Comparison of ENCODE assay signal across 13 cellular contexts in the genomic region with DNA sequence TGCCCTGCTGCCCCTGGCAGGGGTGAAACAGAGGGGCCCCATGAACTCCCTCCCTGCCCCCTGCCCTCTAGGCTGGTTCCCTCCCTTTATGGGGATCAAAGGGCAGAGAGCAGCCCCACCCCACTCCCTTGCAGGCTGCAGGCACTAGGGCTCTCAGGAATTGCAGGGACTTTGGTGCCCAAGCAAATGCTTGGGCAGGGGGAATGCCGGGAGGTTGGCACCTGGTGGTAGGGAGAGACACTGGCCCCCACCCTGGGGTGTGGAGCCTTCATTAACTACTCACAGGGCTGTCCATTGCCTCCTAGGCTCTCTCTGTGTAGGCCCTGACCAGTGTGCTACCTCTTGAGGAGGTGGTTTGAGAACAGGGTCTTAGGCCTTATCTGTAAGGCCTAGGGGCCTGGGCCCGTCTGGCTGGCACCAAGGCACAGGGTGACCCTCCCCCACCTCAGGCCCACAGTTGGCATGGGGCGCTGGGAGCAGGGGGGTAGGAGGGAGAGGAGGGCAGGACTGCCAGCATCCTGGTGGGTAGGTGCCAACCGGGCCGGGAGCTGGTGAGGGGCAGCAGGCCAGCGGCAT. TPM values are rescaled to one million over a fixed set of nuclear protein-coding genes. Genes with fewer than 3 reads are reported as not detected.
A peak's percentile ranks its signal among the peaks of the same experiment; 100 is the strongest.
DNase-seq lines count a peak whose midpoint lies in the region; ATAC-seq, FAIRE-seq and TF ChIP-seq lines count a peak whose summit lies in the region.
"Had no signal": no experiment of that assay in that cellular context is flagged by ENCODE, and none has a peak within 500 bp of the region (broad histone marks: within the 10 kb centered on the region; RNA-seq: fewer than 3 reads in every experiment).

No MANE protein-coding gene starts in this region.

- H4K20me1 ChIP-seq in K562 (replicated peaks; ENCODE audit: control insufficient read depth, insufficient read depth, low read length) (peaks cover 3% of the 10 kb centered on the region), PC-9 (ENCODE audit: insufficient read depth) (peaks cover 28% of the 10 kb centered on the region)

- no peak overlapping the region for H2AFZ ChIP-seq in K562 (ENCODE audit: low read depth, low read length)
- no peak overlapping the region for H2AFZ ChIP-seq in PC-9

- H3K4me2 ChIP-seq in K562 (ENCODE audit: insufficient read depth, low read length) (no peak overlapping the region), PC-9 (no peak overlapping the region)

- H3K36me3 ChIP-seq in K562 (ENCODE audit: control insufficient read depth, insufficient read depth, low read length) = peaks cover 66% of the 10 kb centered on the region; the same call in 2 of the 3 replicates
- H3K36me3 ChIP-seq in left lung = peaks cover 0 to 9% of the 10 kb centered on the region in 2 donors
- H3K36me3 ChIP-seq in suprapubic skin = no peaks in the 10 kb centered on the region
- no peaks in the 10 kb centered on the region for H3K36me3 ChIP-seq in PC-9 (ENCODE audit: low read depth)

- WGBS in K562 (ENCODE audit: insufficient coverage, low coverage, missing lambda C conversion rate) = 87% methylated on average over 5 of the region's 6 CpGs
- WGBS in suprapubic skin = 31% methylated on average over 6 of the region's 6 CpGs

- peaks cover 46% of the 10 kb centered on the region for H3K4me1 Mint-ChIP-seq in T-helper 2 cell treated with Interferon-gamma antibody and Interleukin-4, amounts not matched to agents 5 μg/mL and 100 μg/mL, for 36 hours (ENCODE audit: low read depth)

- POLR2A ChIA-PET in K562 (lab: Yijun Ruan, JAX) = interaction anchor here (0.6 to 1.7 kb wide), 9 partner anchors 10 to 749 kb away, joined by 3 to 12 read pairs (median 3); a partner anchor contains a TSS
- POLR2A ChIA-PET in PC-9 (lab: Charles Lee; ENCODE audit: unreplicated experiment) = no interaction called here

- no peaks in the 10 kb centered on the region for H3K9me1 ChIP-seq in K562 (ENCODE audit: control insufficient read depth, insufficient read depth, low read length)

- peaks cover 97% of the 10 kb centered on the region for H3K79me2 ChIP-seq in K562 (ENCODE audit: control insufficient read depth, insufficient read depth, low read length)
- H3K79me2 ChIP-seq in PC-9 (ENCODE audit: low read depth) = peaks cover 62% of the 10 kb centered on the region

- intact Hi-C loops in K562 (cut with micrococcal nuclease) (no loop called here), left lung (cut with DNase I) (no loop called here), PC-9 (cut with micrococcal nuclease; ENCODE audit: unreplicated experiment) (no loop called here)

- no peaks in the 10 kb centered on the region for H3K27me3 Mint-ChIP-seq in T-helper 2 cell treated with Interferon-gamma antibody and Interleukin-4, amounts not matched to agents 5 μg/mL and 100 μg/mL, for 36 hours (ENCODE audit: low read depth)
- H3K27me3 Mint-ChIP-seq: stimulated activated naive B cell treated with anti-CD40 and anti-IgM and Interleukin-4, amounts not matched to agents 10 μg/mL and 1 μg/mL and 100 μg/mL, for 72 hours had no signal

- H3F3A ChIP-seq in PC-9 (ENCODE audit: insufficient read depth, low read depth) = peaks cover 18% of the 10 kb centered on the region

- H3K4me3 Mint-ChIP-seq in T-helper 2 cell treated with Interferon-gamma antibody and Interleukin-4, amounts not matched to agents 5 μg/mL and 100 μg/mL, for 36 hours = peak overlapping the region; percentile 60

- CTCF ChIA-PET in K562 (lab: Yijun Ruan, JAX; ENCODE audit: low intra/inter-chr PET ratio) (interaction anchor here (0.6 kb wide), 1 partner anchor 70 kb away, joined by 4 read pairs; no protein-coding TSS in a partner anchor), PC-9 (lab: Charles Lee) (no interaction called here)

- H3K4me3 ChIP-seq in K562 (no peak overlapping the region), left lung (peak overlapping the region in 1 of 2 donors; percentile 96), suprapubic skin (peak overlapping the region; percentile 97), PC-9 (no peak overlapping the region)

- no peak for TF ChIP-seq RAD21 in K562 (CRISPR knock-in tag; conservative IDR thresholded peaks at IDR 0.05 in 1 of 2, IDR thresholded peaks at IDR 0.05 in 1 of 2)

- H3K9me3 Mint-ChIP-seq in T-helper 2 cell treated with Interferon-gamma antibody and Interleukin-4, amounts not matched to agents 5 μg/mL and 100 μg/mL, for 36 hours = no peaks in the 10 kb centered on the region
- H3K9me3 Mint-ChIP-seq: stimulated activated naive B cell treated with anti-CD40 and anti-IgM and Interleukin-4, amounts not matched to agents 10 μg/mL and 1 μg/mL and 100 μg/mL, for 72 hours had no signal

- H3K4me1 ChIP-seq in K562 (replicated peaks in 1 of 2; ENCODE audit: control insufficient read depth in 2 of 2, insufficient read depth in 2 of 2, low read length in 2 of 2) (peaks cover 78 to 84% of the 10 kb centered on the region in 2 experiments), left lung (peaks cover 43 to 83% of the 10 kb centered on the region in 2 donors), suprapubic skin (peaks cover 79% of the 10 kb centered on the region), PC-9 (replicated peaks; ENCODE audit: insufficient read depth) (peaks cover 10% of the 10 kb centered on the region)

- no peak for TF ChIP-seq EP300 in K562 (IDR thresholded peaks at IDR 0.05; ENCODE audit: low read length)
- TF ChIP-seq EP300 in suprapubic skin (IDR thresholded peaks at IDR 0.05) = no peak

- TF ChIP-seq CTCF in K562 (IDR thresholded peaks at IDR 0.05 in 2 of 3, conservative IDR thresholded peaks at IDR 0.05 in 1 of 3; ENCODE audit: insufficient read depth in 2 of 3, low read depth in 1 of 3, low read length in 3 of 3) (no peak), left lung (IDR thresholded peaks at IDR 0.05) (no peak), suprapubic skin (IDR thresholded peaks at IDR 0.05) (no peak), PC-9 (conservative IDR thresholded peaks at IDR 0.05) (no peak)

- no peaks in the 10 kb centered on the region for H3K9me3 ChIP-seq in K562 (replicated peaks; ENCODE audit: control insufficient read depth, insufficient read depth, low read depth, low read length)
- H3K9me3 ChIP-seq in left lung = no peaks in the 10 kb centered on the region
- no peaks in the 10 kb centered on the region for H3K9me3 ChIP-seq in suprapubic skin
- no peaks in the 10 kb centered on the region for H3K9me3 ChIP-seq in PC-9 (ENCODE audit: insufficient read depth, low read depth)

- H3K36me3 Mint-ChIP-seq in T-helper 2 cell treated with Interferon-gamma antibody and Interleukin-4, amounts not matched to agents 5 μg/mL and 100 μg/mL, for 36 hours (ENCODE audit: low read depth) = peaks cover 32% of the 10 kb centered on the region

- peak overlapping the region; percentile 68 for H3K27ac Mint-ChIP-seq in T-helper 2 cell treated with Interferon-gamma antibody and Interleukin-4, amounts not matched to agents 5 μg/mL and 100 μg/mL, for 36 hours

- in situ Hi-C loops in K562 (cut with MboI) = no loop called here

- H3K27ac ChIP-seq in K562 (ENCODE audit: extremely low read depth, low read depth, low read length) (no peak overlapping the region; the same call in 2 of the 3 replicates), left lung (peak overlapping the region; percentile 59 to 95), suprapubic skin (peak overlapping the region; percentile 96), PC-9 (no peak overlapping the region)

- peak overlapping the region in 1 of 2 experiments; percentile 83; a peak in 2 of 4 replicates for H3K9ac ChIP-seq in K562 (ENCODE audit: insufficient read depth in 1 of 2, low read depth in 2 of 2, low read length in 2 of 2)

- TF ChIP-seq POLR2A in K562 (conservative IDR thresholded peaks at IDR 0.05) (no peak), suprapubic skin (IDR thresholded peaks at IDR 0.05) (no peak)

- no peak for DNase-seq in T-helper 2 cell treated with Interferon-gamma antibody and Interleukin-4, amounts not matched to agents 5 μg/mL and 100 μg/mL, for 36 hours (ENCODE audit: low spot score)
- no peak for DNase-seq in T-helper 2 cell
- no peak for DNase-seq in K562 (ENCODE audit: extremely low read depth in 1 of 4, low spot score in 3 of 4)
- DNase-seq in left lung = peak in 1 of 2 donors; percentile 84
- DNase-seq in suprapubic skin (ENCODE audit: low spot score in 2 of 2) = no peak
- no peak for DNase-seq in NCI-H2029 (lab: John Stamatoyannopoulos, UW)
- DNase-seq in PC-9 = no peak
- DNase-seq: NCI-H187 had no signal

- no TSS peak for BruUV-seq in K562 (replicated peaks; lab: Mats Ljungman, UMichigan)
- BruUV-seq in PC-9 (replicated peaks; lab: Mats Ljungman, UMichigan) = no TSS peak

- ATAC-seq in K562 = no peak
- no peak for ATAC-seq in left lung
- no peak for ATAC-seq in HG02840 (IDR thresholded peaks at IDR 0.05; ENCODE audit: low FRiP score, unreplicated experiment)
- ATAC-seq: sciatic nerve had no signal

- no peak for FAIRE-seq in K562 (lab: Jason Lieb, UNC)
- FAIRE-seq: RCC 7860 had no signal

- H3K27me3 ChIP-seq in K562 (ENCODE audit: control insufficient read depth in 2 of 2, insufficient read depth in 2 of 2, low read length in 2 of 2) (no peaks in the 10 kb centered on the region), left lung (no peaks in the 10 kb centered on the region), suprapubic skin (no peaks in the 10 kb centered on the region), PC-9 (ENCODE audit: insufficient read depth, low read depth) (no peaks in the 10 kb centered on the region)

- no peaks in the 10 kb centered on the region for H3K9me2 ChIP-seq in PC-9 (ENCODE audit: insufficient read depth)

RNA-seq across cellular contexts. Expression of a gene that starts 4.7 kb away (rescaled TPM):
- 24.5 and 77.3 TPM in 2 replicates for total RNA-seq in K562 (2011; cell fraction: chromatin; rRNA removed; ENCODE audit: low replicate concordance)
- total RNA-seq in K562 (2011; cell fraction: nucleolus; rRNA removed) = 49.9 and 53.4 TPM in 2 replicates
- total RNA-seq in K562 (2011; cell fraction: nucleoplasm; rRNA removed) = 27.5 and 32.6 TPM in 2 replicates
- total RNA-seq in K562 (2014; rRNA removed) (31.3 and 40.6 TPM in 2 replicates), K562 (2014; rRNA removed; fragmentation: Illumina TruSeq; extraction: Trizol) (6.7 and 6.9 TPM in 2 replicates), K562 (2015; rRNA removed; fragmentation: Illumina TruSeq; extraction: Trizol) (21.9 and 23.3 TPM in 2 replicates), K562 (2021) (46.5 and 48.2 TPM in 2 replicates), left lung (100 to 1,000 TPM in 1 of 2 donors, 10 to 100 TPM in 1; 60.5 to 104 TPM), suprapubic skin (100 to 1,000 TPM; 238 to 243 (median 239) TPM), PC-9 (2021) (38.6 and 44.1 TPM in 2 replicates)
- polyA plus RNA-seq in K562 (2011; rRNA removed) (15.2 and 22.8 TPM in 2 replicates), K562 (2014; fragmentation: Illumina TruSeq; extraction: Trizol) (13.5 and 25.7 TPM in 2 replicates), K562 (2014; fragmentation: Nextera tagmentation; extraction: Ambion mirVana) (under 1 TPM; 0.04 to 0.08 TPM), K562 (2014; rRNA removed) (23.2 and 28.7 TPM in 2 replicates)
- 27.8 and 66.6 TPM in 2 replicates for polyA plus RNA-seq in K562 (2011; cell fraction: cytosol; rRNA removed)
- 47.1 and 101 TPM in 2 replicates for polyA plus RNA-seq in K562 (2011; cell fraction: nucleus; rRNA removed)
- polyA plus RNA-seq in K562 (2012) = 26.0 and 38.2 TPM in 2 replicates
- 7.6 and 11.9 TPM in 2 replicates for polyA minus RNA-seq in K562 (2011; rRNA and poly(A)+ RNA removed)
- polyA minus RNA-seq in K562 (2011; cell fraction: cytosol; rRNA and poly(A)+ RNA removed) = 23.4 and 28.6 TPM in 2 replicates
- polyA minus RNA-seq in K562 (2011; cell fraction: nucleus; rRNA and poly(A)+ RNA removed) = 19.5 and 20.4 TPM in 2 replicates

RNA-seq across cellular contexts. Expression of a gene that starts 14.0 kb away (rescaled TPM):
- 4.5 and 15.4 TPM in 2 replicates for total RNA-seq in K562 (2011; cell fraction: chromatin; rRNA removed; ENCODE audit: low replicate concordance)
- 2.9 and 8.3 TPM in 2 replicates for total RNA-seq in K562 (2011; cell fraction: nucleolus; rRNA removed)
- 7.6 and 10.0 TPM in 2 replicates for total RNA-seq in K562 (2011; cell fraction: nucleoplasm; rRNA removed)
- total RNA-seq in K562 (2014; rRNA removed) (0.24 and 0.86 TPM in 2 replicates), K562 (2014; rRNA removed; fragmentation: Illumina TruSeq; extraction: Trizol) (0.47 TPM in 1 of 2 replicates, not detected in the other), K562 (2015; rRNA removed; fragmentation: Illumina TruSeq; extraction: Trizol) (0.45 and 0.87 TPM in 2 replicates), K562 (2021) (0.56 TPM in 1 of 2 replicates, not detected in the other), left lung (under 1 TPM in 1 of 2 donors, not detected in 1; 0.52 TPM), suprapubic skin (1 to 10 TPM in 1 of 4 donors, not detected in 3; 3.0 TPM), PC-9 (2021) (1.2 and 1.3 TPM in 2 replicates)
- polyA plus RNA-seq in K562 (2011; rRNA removed) (not detected in 2 replicates), K562 (2014; fragmentation: Illumina TruSeq; extraction: Trizol) (not detected in 2 replicates), K562 (2014; fragmentation: Nextera tagmentation; extraction: Ambion mirVana) (not detected), K562 (2014; rRNA removed) (0.23 and 0.35 TPM in 2 replicates)
- polyA plus RNA-seq in K562 (2011; cell fraction: cytosol; rRNA removed) = not detected in 2 replicates
- 1.0 and 1.1 TPM in 2 replicates for polyA plus RNA-seq in K562 (2011; cell fraction: nucleus; rRNA removed)
- 0.17 and 0.59 TPM in 2 replicates for polyA plus RNA-seq in K562 (2012)
- 1.4 and 3.2 TPM in 2 replicates for polyA minus RNA-seq in K562 (2011; rRNA and poly(A)+ RNA removed)
- polyA minus RNA-seq in K562 (2011; cell fraction: cytosol; rRNA and poly(A)+ RNA removed) = not detected in 2 replicates
- polyA minus RNA-seq in K562 (2011; cell fraction: nucleus; rRNA and poly(A)+ RNA removed) = 1.1 and 3.6 TPM in 2 replicates
- total RNA-seq: sciatic nerve had no signal

RNA-seq across cellular contexts. Expression of a gene that starts 24.2 kb away (rescaled TPM):
- total RNA-seq in K562 (2011; cell fraction: chromatin; rRNA removed; ENCODE audit: low replicate concordance) = 46.3 and 135 TPM in 2 replicates
- total RNA-seq in K562 (2011; cell fraction: nucleolus; rRNA removed) = 130 and 141 TPM in 2 replicates
- total RNA-seq in K562 (2011; cell fraction: nucleoplasm; rRNA removed) = 76.0 and 76.6 TPM in 2 replicates
- 67.0 and 87.6 TPM in 2 replicates for total RNA-seq in K562 (2014; rRNA removed)
- 41.3 and 56.1 TPM in 2 replicates for total RNA-seq in K562 (2014; rRNA removed; fragmentation: Illumina TruSeq; extraction: Trizol)
- 65.8 and 68.6 TPM in 2 replicates for total RNA-seq in K562 (2015; rRNA removed; fragmentation: Illumina TruSeq; extraction: Trizol)
- 74.4 and 79.8 TPM in 2 replicates for total RNA-seq in K562 (2021)
- 61.2 and 75.6 TPM in 2 replicates for polyA plus RNA-seq in K562 (2011; rRNA removed)
- 82.9 and 126 TPM in 2 replicates for polyA plus RNA-seq in K562 (2011; cell fraction: cytosol; rRNA removed)
- polyA plus RNA-seq in K562 (2011; cell fraction: nucleus; rRNA removed) = 209 and 292 TPM in 2 replicates
- polyA plus RNA-seq in K562 (2012) = 54.0 and 57.9 TPM in 2 replicates
- 78.8 and 82.3 TPM in 2 replicates for polyA plus RNA-seq in K562 (2014; fragmentation: Illumina TruSeq; extraction: Trizol)
- 10 to 100 TPM; 24.9 to 46.7 TPM for polyA plus RNA-seq in K562 (2014; fragmentation: Nextera tagmentation; extraction: Ambion mirVana)
- 85.8 and 98.9 TPM in 2 replicates for polyA plus RNA-seq in K562 (2014; rRNA removed)
- polyA minus RNA-seq in K562 (2011; rRNA and poly(A)+ RNA removed) = 50.8 and 69.7 TPM in 2 replicates
- 40.4 and 52.6 TPM in 2 replicates for polyA minus RNA-seq in K562 (2011; cell fraction: cytosol; rRNA and poly(A)+ RNA removed)
- polyA minus RNA-seq in K562 (2011; cell fraction: nucleus; rRNA and poly(A)+ RNA removed) = 49.7 and 53.7 TPM in 2 replicates
- total RNA-seq in left lung = 10 to 100 TPM; 26.4 to 39.9 TPM
- total RNA-seq in suprapubic skin = 10 to 100 TPM; 42.0 to 59.7 (median 52.3) TPM
- total RNA-seq in PC-9 (2021) = 47.9 and 54.2 TPM in 2 replicates

RNA-seq across cellular contexts. Expression of a gene that starts 26.2 kb away (rescaled TPM):
- total RNA-seq in K562 (2011; cell fraction: chromatin; rRNA removed; ENCODE audit: low replicate concordance) = 1.1 and 2.4 TPM in 2 replicates
- 1.3 and 1.7 TPM in 2 replicates for total RNA-seq in K562 (2011; cell fraction: nucleolus; rRNA removed)
- 0.99 and 1.3 TPM in 2 replicates for total RNA-seq in K562 (2011; cell fraction: nucleoplasm; rRNA removed)
- total RNA-seq in K562 (2014; rRNA removed) (0.12 TPM in 1 of 2 replicates, not detected in the other), K562 (2014; rRNA removed; fragmentation: Illumina TruSeq; extraction: Trizol) (0.11 TPM in 1 of 2 replicates, not detected in the other), K562 (2015; rRNA removed; fragmentation: Illumina TruSeq; extraction: Trizol) (0.11 TPM in 1 of 2 replicates, not detected in the other), K562 (2021) (0.09 and 0.40 TPM in 2 replicates), left lung (1 to 10 TPM in 1 of 2 donors, under 1 TPM in 1; 0.60 to 1.3 TPM), suprapubic skin (10 to 100 TPM; 13.4 to 36.0 (median 14.5) TPM), PC-9 (2021) (4.4 and 4.7 TPM in 2 replicates)
- polyA plus RNA-seq in K562 (2011; rRNA removed) (0.49 and 1.1 TPM in 2 replicates), K562 (2014; fragmentation: Illumina TruSeq; extraction: Trizol) (0.10 TPM in 1 of 2 replicates, not detected in the other), K562 (2014; fragmentation: Nextera tagmentation; extraction: Ambion mirVana) (not detected), K562 (2014; rRNA removed) (0.22 and 0.37 TPM in 2 replicates)
- 0.30 and 0.40 TPM in 2 replicates for polyA plus RNA-seq in K562 (2011; cell fraction: cytosol; rRNA removed)
- polyA plus RNA-seq in K562 (2011; cell fraction: nucleus; rRNA removed) = 9.0 and 9.2 TPM in 2 replicates
- 0.36 and 2.9 TPM in 2 replicates for polyA plus RNA-seq in K562 (2012)
- 0.24 and 0.25 TPM in 2 replicates for polyA minus RNA-seq in K562 (2011; rRNA and poly(A)+ RNA removed)
- polyA minus RNA-seq in K562 (2011; cell fraction: cytosol; rRNA and poly(A)+ RNA removed) = not detected in 2 replicates
- polyA minus RNA-seq in K562 (2011; cell fraction: nucleus; rRNA and poly(A)+ RNA removed) = 0.33 and 0.40 TPM in 2 replicates

RNA-seq across cellular contexts. Expression of a gene that starts 26.3 kb away (rescaled TPM):
- total RNA-seq in K562 (2011; cell fraction: chromatin; rRNA removed; ENCODE audit: low replicate concordance) = not detected in 2 replicates
- not detected in 2 replicates for total RNA-seq in K562 (2011; cell fraction: nucleolus; rRNA removed)
- not detected in 2 replicates for total RNA-seq in K562 (2011; cell fraction: nucleoplasm; rRNA removed)
- not detected in 2 replicates for total RNA-seq in K562 (2014; rRNA removed)
- not detected in 2 replicates for total RNA-seq in K562 (2014; rRNA removed; fragmentation: Illumina TruSeq; extraction: Trizol)
- total RNA-seq in K562 (2015; rRNA removed; fragmentation: Illumina TruSeq; extraction: Trizol) = not detected in 2 replicates
- not detected in 2 replicates for total RNA-seq in K562 (2021)
- not detected in 2 replicates for polyA plus RNA-seq in K562 (2011; rRNA removed)
- polyA plus RNA-seq in K562 (2011; cell fraction: cytosol; rRNA removed) = not detected in 2 replicates
- polyA plus RNA-seq in K562 (2011; cell fraction: nucleus; rRNA removed) = 0.08 and 0.10 TPM in 2 replicates
- 0.15 TPM in 1 of 2 replicates, not detected in the other for polyA plus RNA-seq in K562 (2012)
- polyA plus RNA-seq in K562 (2014; fragmentation: Illumina TruSeq; extraction: Trizol) = not detected in 2 replicates
- polyA plus RNA-seq in K562 (2014; fragmentation: Nextera tagmentation; extraction: Ambion mirVana) = not detected
- polyA plus RNA-seq in K562 (2014; rRNA removed) = not detected in 2 replicates
- not detected in 2 replicates for polyA minus RNA-seq in K562 (2011; rRNA and poly(A)+ RNA removed)
- polyA minus RNA-seq in K562 (2011; cell fraction: cytosol; rRNA and poly(A)+ RNA removed) = not detected in 2 replicates
- not detected in 2 replicates for polyA minus RNA-seq in K562 (2011; cell fraction: nucleus; rRNA and poly(A)+ RNA removed)
- not detected for total RNA-seq in left lung
- total RNA-seq in suprapubic skin = 1 to 10 TPM in 3 of 4 donors, under 1 TPM in 1; 0.55 to 8.2 (median 2.8) TPM
- total RNA-seq in PC-9 (2021) = 0.22 and 0.43 TPM in 2 replicates
- total RNA-seq: activated CD8-positive, alpha-beta memory T cell treated with anti-CD3 and anti-CD28 coated beads for 36 hours had no signal

Comparison
In these comparisons a context has a peak if more than half of its experiments do, and no peak if none do; other contexts are left out.
1. H3K27ac ChIP-seq: peak in left lung (2 of 2) and suprapubic skin (single experiment); none in K562 (single experiment) and PC-9 (single experiment).